ENCODE assay signal across 12 cellular contexts in genomic region chr3:188780188-188781147, GRCh38.
DNase-seq lines count a peak whose midpoint lies in the region; ATAC-seq and TF ChIP-seq lines count a peak whose summit lies in the region.
"Had no signal": no experiment of that assay in that cellular context is flagged by ENCODE, and none has a peak within 500 bp of the region (broad histone marks: within the 10 kb centered on the region; RNA-seq: fewer than 3 reads in every experiment).

No MANE protein-coding gene starts in this region.

- 31 to 44% methylated on average over 5 of the region's 5 CpGs for WGBS in lung, 2 donors

- no peaks in the 10 kb centered on the region for H3K9me3 Mint-ChIP-seq in endothelial cell (ENCODE audit: unreplicated experiment)
- peaks cover 0 to 8% of the 10 kb centered on the region in 2 donors for H3K9me3 Mint-ChIP-seq in stimulated activated naive CD8-positive, alpha-beta T cell treated with anti-CD3 and anti-CD28 coated beads, Interleukin-15, amount 100 ng/mL, for 72 hours

- H3K27ac ChIP-seq in lung (ENCODE audit: low read depth in 1 of 2, low read length in 1 of 2) = peak overlapping the region; percentile 66 to 89
- H3K27ac ChIP-seq in thoracic aorta = peak overlapping the region; percentile 53 to 59
- no peak overlapping the region for H3K27ac ChIP-seq in OCI-LY7 (ENCODE audit: low read depth, low read length, poor library complexity, severe bottlenecking)

- H3K4me2 ChIP-seq in OCI-LY7 (ENCODE audit: low read length) = no peak overlapping the region

- no TSS peak for BruUV-seq in OCI-LY7 (replicated peaks; lab: Mats Ljungman, UMichigan)

- CTCF ChIA-PET in OCI-LY7 (lab: Charles Lee; ENCODE audit: unreplicated experiment) = no interaction called here

- POLR2A ChIA-PET in OCI-LY7 (lab: Charles Lee) = interaction anchor here (0.9 to 1.6 kb wide), 4 partner anchors 9 to 72 kb away, joined by 3 to 6 read pairs (median 5); no protein-coding TSS in a partner anchor

- no peaks in the 10 kb centered on the region for H3K9me3 ChIP-seq in lung (ENCODE audit: control insufficient read depth in 2 of 2, insufficient read depth in 1 of 2, low read length in 1 of 2)
- no peaks in the 10 kb centered on the region for H3K9me3 ChIP-seq in thoracic aorta
- H3K9me3 ChIP-seq in OCI-LY7 (ENCODE audit: low read length) = no peaks in the 10 kb centered on the region
- H3K9me3 ChIP-seq: Caco-2 had no signal

- no peaks in the 10 kb centered on the region for H4K20me1 ChIP-seq in OCI-LY7 (ENCODE audit: insufficient read depth, low read length)

- peaks cover 28% of the 10 kb centered on the region for H3K4me1 Mint-ChIP-seq in endothelial cell (ENCODE audit: unreplicated experiment)
- H3K4me1 Mint-ChIP-seq in stimulated activated naive CD8-positive, alpha-beta T cell treated with anti-CD3 and anti-CD28 coated beads, Interleukin-15, amount 100 ng/mL, for 72 hours = peaks cover 11% of the 10 kb centered on the region

- H3K27me3 Mint-ChIP-seq in endothelial cell (ENCODE audit: unreplicated experiment) = peaks cover 8% of the 10 kb centered on the region
- H3K27me3 Mint-ChIP-seq in stimulated activated naive CD8-positive, alpha-beta T cell treated with anti-CD3 and anti-CD28 coated beads, Interleukin-15, amount 100 ng/mL, for 72 hours = no peaks in the 10 kb centered on the region

- intact Hi-C loops in OCI-LY7 (cut with micrococcal nuclease; ENCODE audit: unreplicated experiment) = no loop called here

- peak overlapping the region; percentile 58 for H3K27ac Mint-ChIP-seq in endothelial cell (ENCODE audit: unreplicated experiment)
- peak overlapping the region in 1 of 2 donors; percentile 2 for H3K27ac Mint-ChIP-seq in stimulated activated naive CD8-positive, alpha-beta T cell treated with anti-CD3 and anti-CD28 coated beads, Interleukin-15, amount 100 ng/mL, for 72 hours

- peaks cover 5% of the 10 kb centered on the region for H3K36me3 Mint-ChIP-seq in endothelial cell (ENCODE audit: low read depth, unreplicated experiment)

- H3K4me3 ChIP-seq in lung = no peak overlapping the region
- peak overlapping the region; percentile 7 for H3K4me3 ChIP-seq in thoracic aorta
- H3K4me3 ChIP-seq in OCI-LY7 (ENCODE audit: low read depth, low read length, poor library complexity, severe bottlenecking) = no peak overlapping the region

- no peaks in the 10 kb centered on the region for H3K27me3 ChIP-seq in lung (ENCODE audit: control insufficient read depth, insufficient read depth)
- no peaks in the 10 kb centered on the region for H3K27me3 ChIP-seq in thoracic aorta (replicated peaks; ENCODE audit: insufficient read depth)

- H3K4me1 ChIP-seq in lung (ENCODE audit: control insufficient read depth in 2 of 2, insufficient read depth in 2 of 2, low read length in 2 of 2) (peaks cover 2 to 20% of the 10 kb centered on the region in 2 donors), thoracic aorta (ENCODE audit: control insufficient read depth in 1 of 2, low read depth in 2 of 2) (peaks cover 49 to 74% of the 10 kb centered on the region in 2 donors), OCI-LY7 (ENCODE audit: insufficient read depth, low read length, poor library complexity, severe bottlenecking) (no peaks in the 10 kb centered on the region)
- H3K4me1 ChIP-seq: Caco-2 had no signal

- no peaks in the 10 kb centered on the region for H3K36me3 ChIP-seq in lung (ENCODE audit: control insufficient read depth in 2 of 2, insufficient read depth in 2 of 2, low read length in 2 of 2)
- H3K36me3 ChIP-seq in thoracic aorta = no peaks in the 10 kb centered on the region
- H3K36me3 ChIP-seq in OCI-LY7 (ENCODE audit: insufficient read depth, low read length) = no peaks in the 10 kb centered on the region

- H3K4me3 Mint-ChIP-seq in endothelial cell (ENCODE audit: unreplicated experiment) = peak overlapping the region; percentile 28
- H3K4me3 Mint-ChIP-seq in stimulated activated naive CD8-positive, alpha-beta T cell treated with anti-CD3 and anti-CD28 coated beads, Interleukin-15, amount 100 ng/mL, for 72 hours = no peak overlapping the region

- no peak for TF ChIP-seq CTCF in endothelial cell (IDR thresholded peaks at IDR 0.05; ENCODE audit: unreplicated experiment)
- no peak for TF ChIP-seq CTCF in lung (IDR thresholded peaks at IDR 0.05; ENCODE audit: control extremely low read depth, extremely low read depth)
- no peak for TF ChIP-seq CTCF in thoracic aorta (IDR thresholded peaks at IDR 0.05)
- TF ChIP-seq CTCF in OCI-LY7 (conservative IDR thresholded peaks at IDR 0.05; ENCODE audit: low read length) = no peak

- no peak overlapping the region for H2AFZ ChIP-seq in OCI-LY7 (ENCODE audit: low read length)

- H3K9me2 ChIP-seq in OCI-LY7 (ENCODE audit: insufficient read depth, low read length) = no peaks in the 10 kb centered on the region

- DNase-seq in MV-4-11 (lab: John Stamatoyannopoulos, UW) (peak; percentile 88), endothelial cell (ENCODE audit: low spot score) (no peak), lung (ENCODE audit: low spot score) (peak; percentile 58), thoracic aorta (ENCODE audit: low spot score) (no peak), NCI-H1417 (lab: John Stamatoyannopoulos, UW) (no peak), DMS79 (lab: John Stamatoyannopoulos, UW) (no peak), OCI-LY7 (ENCODE audit: low spot score) (no peak)
- DNase-seq in stimulated activated naive CD8-positive, alpha-beta T cell treated with anti-CD3 and anti-CD28 coated beads, Interleukin-15, amount 100 ng/mL, for 72 hours = no peak
- DNase-seq: activated CD4-positive, CD25-positive, alpha-beta regulatory T cell; activated naive CD4-positive, alpha-beta T cell; Caco-2; MM.1S had no signal

- peak; percentile 77 for ATAC-seq in lung (ENCODE audit: insufficient read depth, low FRiP score)
- ATAC-seq in thoracic aorta (ENCODE audit: insufficient number of reproducible peaks, low FRiP score, low read depth) = peak; percentile 34
- ATAC-seq in stimulated activated naive CD8-positive, alpha-beta T cell treated with anti-CD3 and anti-CD28 coated beads, Interleukin-15, amount 100 ng/mL, for 72 hours = no peak

- no peaks in the 10 kb centered on the region for H3K79me2 ChIP-seq in OCI-LY7 (ENCODE audit: insufficient read depth, low read depth, low read length)

Comparison
In these comparisons a context has a peak if more than half of its experiments do, and no peak if none do; other contexts are left out.
1. DNase-seq: peak in MV-4-11 (single experiment) and lung (single experiment); none in endothelial cell (single experiment), thoracic aorta (single experiment), NCI-H1417 (0 of 3), DMS79 (single experiment), stimulated activated naive CD8-positive, alpha-beta T cell treated with anti-CD3 and anti-CD28 coated beads, Interleukin-15, amount 100 ng/mL, for 72 hours (0 of 2) and OCI-LY7 (single experiment).